Comparison of ENCODE assay signal across 10 cellular contexts in the genomic region with DNA sequence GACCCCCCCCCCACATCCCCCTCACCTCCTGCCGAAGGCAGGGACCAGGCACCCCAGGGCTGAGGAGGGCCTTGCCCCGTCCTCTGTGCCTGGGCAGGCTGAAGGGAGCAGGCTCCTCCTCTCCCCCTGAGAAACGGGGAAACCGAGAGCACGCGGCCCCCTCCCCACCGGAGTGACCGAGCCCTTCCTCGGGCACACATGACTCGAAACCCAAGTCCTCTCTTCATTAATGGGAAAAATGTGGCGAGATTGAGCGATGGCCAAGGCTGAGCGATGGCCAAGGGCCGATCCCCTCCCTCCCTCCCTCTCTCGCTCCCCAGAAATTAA. TPM values are rescaled to one million over a fixed set of nuclear protein-coding genes. Genes with fewer than 3 reads are reported as not detected.
DNase-seq lines count a peak whose midpoint lies in the region; ATAC-seq, FAIRE-seq and TF ChIP-seq lines count a peak whose summit lies in the region.
"Had no signal": no experiment of that assay in that cellular context is flagged by ENCODE, and none has a peak within 500 bp of the region (broad histone marks: within the 10 kb centered on the region; RNA-seq: fewer than 3 reads in every experiment).

No MANE protein-coding gene starts in this region.

- H3K9me3 Mint-ChIP-seq in astrocyte (ENCODE audit: unreplicated experiment) = no peaks in the 10 kb centered on the region

- ATAC-seq in HCT116 (no peak), GM18873 (IDR thresholded peaks at IDR 0.05; ENCODE audit: low FRiP score, unreplicated experiment) (no peak), GM18505 (IDR thresholded peaks at IDR 0.05; ENCODE audit: unreplicated experiment) (no peak)
- ATAC-seq: GM12878 had no signal

- DNase-seq in HCT116 (ENCODE audit: low read depth, low spot score) (no peak), astrocyte (ENCODE audit: low read depth) (no peak), germinal center (ENCODE audit: low spot score) (no peak), activated gamma-delta T cell (lab: John Stamatoyannopoulos, UW) (no peak)
- DNase-seq: activated effector memory CD4-positive, alpha-beta T cell treated with Interleukin-2 at 50 U/mL for 16 hours had no signal

- TF ChIP-seq RAD21 in HCT116 (IDR thresholded peaks at IDR 0.05; ENCODE audit: low read depth) = no peak

- TF ChIP-seq CTCF in HCT116 (IDR thresholded peaks at IDR 0.05 in 2 of 3, conservative IDR thresholded peaks at IDR 0.05 in 1 of 3; ENCODE audit: borderline replicate concordance in 1 of 3, insufficient read depth in 1 of 3, low read depth in 2 of 3, low read length in 2 of 3) (no peak), astrocyte (IDR thresholded peaks at IDR 0.05; ENCODE audit: insufficient read depth, low read depth, low read length) (no peak)

- H3K27ac ChIP-seq in HCT116 (ENCODE audit: low read depth, low read length) (no peak overlapping the region), astrocyte (ENCODE audit: low read depth, low read length) (peak overlapping the region; percentile 38), skeletal muscle tissue (ENCODE audit: low read depth, low read length) (peak overlapping the region; percentile 51)

- TF ChIP-seq POLR2A in HCT116 (IDR thresholded peaks at IDR 0.05; ENCODE audit: borderline replicate concordance, extremely low read depth, insufficient read depth, insufficient read length) (no peak), GM18505 (IDR thresholded peaks at IDR 0.05; ENCODE audit: borderline replicate concordance, extremely low read depth, insufficient read depth, insufficient read length) (no peak)

- H3K9ac ChIP-seq in HCT116 (ENCODE audit: low read length) (peak overlapping the region; percentile 54), astrocyte (ENCODE audit: low read length) (peak overlapping the region; percentile 49), iPS-15b (ENCODE audit: low read depth, low read length) (no peak overlapping the region), skeletal muscle tissue (ENCODE audit: low read depth in 1 of 3, low read length in 3 of 3) (peak overlapping the region in 1 of 3 donors; percentile 54)

- H3K79me2 ChIP-seq in HCT116 (ENCODE audit: insufficient read depth, low read length) (peaks cover 3% of the 10 kb centered on the region; the same call in 1 of the 2 replicates), astrocyte (ENCODE audit: insufficient read depth, low read length) (no peaks in the 10 kb centered on the region)

- H3K4me3 Mint-ChIP-seq in astrocyte (ENCODE audit: unreplicated experiment) = peak overlapping the region; percentile 58

- peak overlapping the region; percentile 75 for H3K27ac Mint-ChIP-seq in astrocyte (ENCODE audit: unreplicated experiment)

- CTCF ChIA-PET in HCT116 (lab: Charles Lee) = no interaction called here

- H3K4me2 ChIP-seq in HCT116 (ENCODE audit: low read length) = peak overlapping the region; percentile 96
- peak overlapping the region; percentile 86 for H3K4me2 ChIP-seq in astrocyte (ENCODE audit: low read length)

- RAD21 ChIA-PET in HCT116 (lab: Charles Lee; ENCODE audit: low non-redundant PET in 1 of 2, low total read pairs in 2 of 2, uncharacterized antibody in 2 of 2, unreplicated experiment in 2 of 2) = no interaction called here

- BruUV-seq in HCT116 (replicated peaks; lab: Mats Ljungman, UMichigan) = no TSS peak

- intact Hi-C loops in HCT116 (cut with micrococcal nuclease) = no loop called here

- no peaks in the 10 kb centered on the region for H4K20me1 ChIP-seq in HCT116 (ENCODE audit: insufficient read depth)
- H4K20me1 ChIP-seq in astrocyte (ENCODE audit: insufficient read depth, low read length) = no peaks in the 10 kb centered on the region

- H3K4me3 ChIP-seq in HCT116 (replicated peaks in 1 of 2; ENCODE audit: low read depth in 1 of 2, low read length in 2 of 2) (peak overlapping the region; percentile 39 to 63), astrocyte (ENCODE audit: insufficient read depth, low read depth, low read length) (peak overlapping the region; percentile 48), iPS-15b (ENCODE audit: low read depth, low read length) (peak overlapping the region; percentile 62), skeletal muscle tissue (ENCODE audit: low read length in 3 of 3) (peak overlapping the region in 2 of 3 donors; percentile 13 to 46)
- H3K4me3 ChIP-seq: GM12878 had no signal

- H3K27me3 ChIP-seq in HCT116 (ENCODE audit: insufficient read depth, low read length) (no peaks in the 10 kb centered on the region), astrocyte (ENCODE audit: insufficient read depth, low read length) (peaks cover 6% of the 10 kb centered on the region), iPS-15b (ENCODE audit: control insufficient read depth, insufficient read depth, low read length) (peaks cover 94% of the 10 kb centered on the region), skeletal muscle tissue (ENCODE audit: control insufficient read depth in 3 of 3, insufficient read depth in 3 of 3, low read length in 3 of 3) (peaks cover 9 to 36% (median 25%) of the 10 kb centered on the region in 3 donors)

- H3K4me1 ChIP-seq in HCT116 (ENCODE audit: control insufficient read depth in 1 of 2, insufficient read depth in 2 of 2, low read length in 2 of 2) (peaks cover 37 to 54% of the 10 kb centered on the region in 2 experiments), astrocyte (ENCODE audit: insufficient read depth, low read length) (peaks cover 32% of the 10 kb centered on the region), iPS-15b (ENCODE audit: control insufficient read depth, insufficient read depth, low read length) (no peaks in the 10 kb centered on the region), skeletal muscle tissue (ENCODE audit: control insufficient read depth in 3 of 3, insufficient read depth in 3 of 3, low read length in 3 of 3) (peaks cover 13 to 26% (median 21%) of the 10 kb centered on the region in 3 donors)

- no peaks in the 10 kb centered on the region for H3K9me2 ChIP-seq in HCT116 (ENCODE audit: insufficient read depth)

- H3K36me3 Mint-ChIP-seq in astrocyte (ENCODE audit: low read depth, unreplicated experiment) = peaks cover 10% of the 10 kb centered on the region

- POLR2A ChIA-PET in HCT116 (lab: Charles Lee) = no interaction called here

- H3K27me3 Mint-ChIP-seq in astrocyte (ENCODE audit: low read depth, unreplicated experiment) = no peaks in the 10 kb centered on the region

- H3K36me3 ChIP-seq in HCT116 (ENCODE audit: control insufficient read depth in 1 of 2, insufficient read depth in 2 of 2, low read length in 2 of 2) (peaks cover 0 to 2% of the 10 kb centered on the region in 2 experiments; a peak in 1 of 4 replicates), astrocyte (ENCODE audit: insufficient read depth, low read length) (no peaks in the 10 kb centered on the region), iPS-15b (ENCODE audit: control insufficient read depth, insufficient read depth, low read length) (no peaks in the 10 kb centered on the region), skeletal muscle tissue (ENCODE audit: control insufficient read depth in 3 of 3, insufficient read depth in 3 of 3, low read length in 3 of 3) (no peaks in the 10 kb centered on the region)

- no peak for FAIRE-seq in astrocyte (lab: Jason Lieb, UNC)
- FAIRE-seq: GM12878 had no signal

- no peaks in the 10 kb centered on the region for H3K9me3 ChIP-seq in HCT116 (ENCODE audit: control insufficient read depth in 1 of 2, insufficient read depth in 1 of 2, low read depth in 1 of 2, low read length in 2 of 2)
- no peaks in the 10 kb centered on the region for H3K9me3 ChIP-seq in astrocyte (ENCODE audit: insufficient read depth, low read depth, low read length)
- no peaks in the 10 kb centered on the region for H3K9me3 ChIP-seq in iPS-15b (ENCODE audit: control insufficient read depth, insufficient read depth, low read length)
- H3K9me3 ChIP-seq in skeletal muscle tissue (ENCODE audit: control insufficient read depth in 3 of 3, low read length in 3 of 3) = no peaks in the 10 kb centered on the region

- H2AFZ ChIP-seq in HCT116 (ENCODE audit: low read depth, low read length, poor library complexity, severe bottlenecking) (no peak overlapping the region), astrocyte (ENCODE audit: low read depth, low read length) (peak overlapping the region; percentile 67)

- peaks cover 43% of the 10 kb centered on the region for H3K4me1 Mint-ChIP-seq in astrocyte (ENCODE audit: low read depth, unreplicated experiment)

TF ChIP-seq in HCT116, 20 proteins besides CTCF, POLR2A, EP300 and RAD21:
- TF ChIP-seq ZFX (IDR thresholded peaks at IDR 0.05) (no peak), YY1 (IDR thresholded peaks at IDR 0.05; ENCODE audit: extremely low read depth, insufficient replicate concordance, low read depth, low read length) (no peak), EZH2phosphoT487 (IDR thresholded peaks at IDR 0.05; ENCODE audit: borderline replicate concordance) (no peak)

RNA-seq across cellular contexts. Expression of a gene that starts 7.0 kb away (rescaled TPM):
- 6.5 TPM for total RNA-seq in HCT116 (2021; ENCODE audit: unreplicated experiment)
- polyA plus RNA-seq in HCT116 (2012) = 7.2 and 8.9 TPM in 2 replicates
- 17.2 and 27.0 TPM in 2 replicates for total RNA-seq in astrocyte
- total RNA-seq in skeletal muscle tissue = 27.7 TPM
- total RNA-seq: GM12878 had no signal
